3 cellular contexts compared by ENCODE assay signal in the genomic region with DNA sequence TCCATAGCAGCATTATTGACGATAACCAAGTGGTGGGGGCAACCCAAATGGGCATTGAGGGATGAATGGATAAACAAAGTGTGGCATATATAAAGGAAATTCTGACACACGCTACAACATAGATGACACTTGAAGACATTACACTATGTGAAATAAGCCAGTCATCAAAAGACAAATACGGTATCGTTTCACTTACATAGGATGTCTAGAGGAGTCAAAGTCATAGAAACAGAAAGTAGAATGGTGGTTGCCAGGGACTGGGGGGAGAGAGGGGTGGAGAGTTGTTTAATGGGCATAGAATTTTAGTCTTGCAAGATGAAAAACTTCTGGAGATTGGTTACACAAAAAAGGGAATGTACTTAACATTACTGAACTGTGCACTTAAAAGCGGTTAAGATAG.
"Had no signal": no experiment of that assay in that cellular context is flagged by ENCODE, and none has a peak within 500 bp of the region (broad histone marks: within the 10 kb centered on the region; RNA-seq: fewer than 3 reads in every experiment).

No MANE protein-coding gene starts in this region.

- DNase-seq: GDM1, GF-D8 had no signal

- H3K4me3 ChIP-seq: GM12878 had no signal

- ATAC-seq: GM12878 had no signal
